8 cellular contexts compared by ENCODE assay signal in genomic region chr20:19974621-19975435, GRCh38. TPM values are rescaled to one million over a fixed set of nuclear protein-coding genes. Genes with fewer than 3 reads are reported as not detected.
DNase-seq lines count a peak whose midpoint lies in the region; TF ChIP-seq lines count a peak whose summit lies in the region.

No MANE protein-coding gene starts in this region.

- H3K36me3 ChIP-seq in SJCRH30, result no peaks in the 10 kb centered on the region; the same call in 1 of the 2 replicates

- H3K4me1 ChIP-seq in SJCRH30, result peaks cover 26% of the 10 kb centered on the region

- peak overlapping the region; percentile 82 for H3K27ac ChIP-seq in SJCRH30

- H3K4me3 ChIP-seq in SJCRH30, result peak overlapping the region; percentile 66
- peak overlapping the region; percentile 96 for H3K4me3 ChIP-seq in fibroblast of villous mesenchyme (ENCODE audit: low read depth, low read length)

- in situ Hi-C loops in GM13977 (cut with MboI; ENCODE audit: low pct_unique_long_range_greater_than_20kb, low sequenced_read_pairs, unreplicated experiment), result no loop called here

- H3K27me3 ChIP-seq in SJCRH30, result no peaks in the 10 kb centered on the region

- peak; percentile 96 for DNase-seq in HPDE6-E6E7 (ENCODE audit: extremely low spot score)
- peak; percentile 77 to 81 for DNase-seq in SJCRH30
- peak; percentile 99 for DNase-seq in fibroblast of villous mesenchyme (ENCODE audit: low read depth)
- DNase-seq in nucleus accumbens (lab: John Stamatoyannopoulos, UW), result peak; percentile 35 to 98 (median 83)
- no peak for DNase-seq in activated gamma-delta T cell treated with Interleukin-2 at 50 U/mL for 16 hours
- DNase-seq in activated CD4-positive, alpha-beta T cell treated with anti-CD3 and anti-CD28 coated beads, Interleukin-2, amount 50 U/mL, for 4 hours, result no peak
- no peak for DNase-seq in GM13977 (ENCODE audit: low spot score)
- DNase-seq in activated naive CD4-positive, alpha-beta T cell treated with Interleukin-2 at 50 U/mL for 16 hours, result no peak

- H3K9me3 ChIP-seq in SJCRH30 (replicated peaks), result no peaks in the 10 kb centered on the region

- TF ChIP-seq CTCF in fibroblast of villous mesenchyme (IDR thresholded peaks at IDR 0.05; ENCODE audit: insufficient read depth, low read depth, low read length), result no peak
- no peak for TF ChIP-seq CTCF in GM13977 (IDR thresholded peaks at IDR 0.05; ENCODE audit: extremely low read depth, insufficient read depth, missing control alignments)

RNA-seq across cellular contexts. Expression of gene NAA20, which starts 42.3 kb away (rescaled TPM):
- 63.8 and 71.3 TPM in 2 replicates for total RNA-seq in SJCRH30 (2014; rRNA removed; shearing (Covaris generic))
- 29.3 and 41.5 TPM in 2 replicates for total RNA-seq in fibroblast of villous mesenchyme

Comparison
In these comparisons a context has a peak if more than half of its experiments do, and no peak if none do; other contexts are left out.
1. DNase-seq: peak in HPDE6-E6E7 (single experiment), SJCRH30 (2 of 2), fibroblast of villous mesenchyme (single experiment) and nucleus accumbens (56 of 56); none in activated gamma-delta T cell treated with Interleukin-2 at 50 U/mL for 16 hours (single experiment), activated CD4-positive, alpha-beta T cell treated with anti-CD3 and anti-CD28 coated beads, Interleukin-2, amount 50 U/mL, for 4 hours (0 of 2), GM13977 (single experiment) and activated naive CD4-positive, alpha-beta T cell treated with Interleukin-2 at 50 U/mL for 16 hours (single experiment).